12 cellular contexts compared by ENCODE assay signal in genomic region chrX:47264507-47265173, GRCh38. TPM values are rescaled to one million over a fixed set of nuclear protein-coding genes. Genes with fewer than 3 reads are reported as not detected.
DNase-seq lines count a peak whose midpoint lies in the region; ATAC-seq and TF ChIP-seq lines count a peak whose summit lies in the region.
"Had no signal": no experiment of that assay in that cellular context is flagged by ENCODE, and none has a peak within 500 bp of the region (broad histone marks: within the 10 kb centered on the region; RNA-seq: fewer than 3 reads in every experiment).

No MANE protein-coding gene starts in this region.

- intact Hi-C loops in lower leg skin (cut with DNase I; ENCODE audit: low total_unique reads): no loop called here

- H3K27me3 Mint-ChIP-seq in natural killer cell treated with Interleukin-12 subunit alpha and Interleukin-12 subunit beta and Interleukin-15 and Interleukin-18, amount 100 ng/mL, for 72 hours: peaks cover 0 to 13% of the 10 kb centered on the region in 2 donors

- H3K36me3 Mint-ChIP-seq in natural killer cell treated with Interleukin-12 subunit alpha and Interleukin-12 subunit beta and Interleukin-15 and Interleukin-18, amount 100 ng/mL, for 72 hours: no peaks in the 10 kb centered on the region

- no peak overlapping the region for H3K4me3 ChIP-seq in epithelial cell of esophagus (ENCODE audit: low read length)
- no peak overlapping the region for H3K4me3 ChIP-seq in lower leg skin (ENCODE audit: low read depth, poor library complexity, severe bottlenecking)
- H3K4me3 ChIP-seq: BLaER1, skin epidermis had no signal

- WGBS in lower leg skin, 2 donors: 68 to 74% methylated on average over 7 of the region's 7 CpGs

- no peak overlapping the region for H3K27ac Mint-ChIP-seq in natural killer cell treated with Interleukin-12 subunit alpha and Interleukin-12 subunit beta and Interleukin-15 and Interleukin-18, amount 100 ng/mL, for 72 hours

- no peak for TF ChIP-seq POLR2A in lower leg skin (IDR thresholded peaks at IDR 0.05)

- DNase-seq in stimulated activated CD4-positive, alpha-beta T cell treated with anti-CD3 and anti-CD28 coated beads, Interleukin-1b, Interleukin-23, amount 100 ng/mL, for 48 hours: peak; percentile 16
- DNase-seq in stimulated activated CD4-positive, alpha-beta T cell treated with anti-CD3 and anti-CD28 coated beads, Interleukin-4, amount 100 ng/mL, for 4 hours: no peak
- DNase-seq in RPMI7951 (ENCODE audit: low read depth) (peak; percentile 63), epithelial cell of esophagus (ENCODE audit: low read depth) (peak; percentile 61), GDM1 (lab: John Stamatoyannopoulos, UW) (no peak), NCI-H1417 treated with DMSO at 0.1 percent for 48 hours (lab: John Stamatoyannopoulos, UW) (no peak), lower leg skin (ENCODE audit: low spot score in 2 of 2) (no peak)
- no peak for DNase-seq in natural killer cell treated with Interleukin-12 subunit alpha and Interleukin-12 subunit beta and Interleukin-15 and Interleukin-18, amount 100 ng/mL, for 72 hours (ENCODE audit: low spot score)
- DNase-seq: activated naive CD4-positive, alpha-beta T cell treated with Interleukin-2 at 50 U/mL for 16 hours; effector CD4-positive, alpha-beta T cell had no signal

- TF ChIP-seq CTCF in epithelial cell of esophagus (IDR thresholded peaks at IDR 0.05; ENCODE audit: insufficient read depth, low read depth, low read length, missing control alignments) (no peak), lower leg skin (IDR thresholded peaks at IDR 0.05) (no peak)

- no peaks in the 10 kb centered on the region for H3K9me3 Mint-ChIP-seq in natural killer cell treated with Interleukin-12 subunit alpha and Interleukin-12 subunit beta and Interleukin-15 and Interleukin-18, amount 100 ng/mL, for 72 hours

- no peaks in the 10 kb centered on the region for H3K4me1 Mint-ChIP-seq in natural killer cell treated with Interleukin-12 subunit alpha and Interleukin-12 subunit beta and Interleukin-15 and Interleukin-18, amount 100 ng/mL, for 72 hours (ENCODE audit: low read depth in 2 of 2)

- no peak overlapping the region for H3K4me3 Mint-ChIP-seq in natural killer cell treated with Interleukin-12 subunit alpha and Interleukin-12 subunit beta and Interleukin-15 and Interleukin-18, amount 100 ng/mL, for 72 hours

- no peak for ATAC-seq in natural killer cell treated with Interleukin-12 subunit alpha and Interleukin-12 subunit beta and Interleukin-15 and Interleukin-18, amount 100 ng/mL, for 72 hours

RNA-seq across cellular contexts. Expression of gene USP11, which starts 31.8 kb away (rescaled TPM):
- 35.5 and 36.4 TPM in 2 replicates for total RNA-seq in RPMI7951 (2014; rRNA removed; shearing (Covaris generic))
- total RNA-seq in natural killer cell treated with Interleukin-12 subunit alpha and Interleukin-12 subunit beta and Interleukin-15 and Interleukin-18, amount 100 ng/mL, for 72 hours: 10 to 100 TPM; 45.7 to 49.2 TPM
- 10 to 100 TPM; 12.8 to 24.9 (median 18.7) TPM for total RNA-seq in lower leg skin

RNA-seq across cellular contexts. Expression of gene CDK16, which starts 46.2 kb away (rescaled TPM):
- 143 and 179 TPM in 2 replicates for total RNA-seq in RPMI7951 (2014; rRNA removed; shearing (Covaris generic))
- total RNA-seq in natural killer cell treated with Interleukin-12 subunit alpha and Interleukin-12 subunit beta and Interleukin-15 and Interleukin-18, amount 100 ng/mL, for 72 hours: 10 to 100 TPM; 62.2 to 63.7 TPM
- total RNA-seq in lower leg skin: 10 to 100 TPM; 57.7 to 98.0 (median 73.5) TPM

Comparison
In these comparisons a context has a peak if more than half of its experiments do, and no peak if none do; other contexts are left out.
1. DNase-seq: peak in stimulated activated CD4-positive, alpha-beta T cell treated with anti-CD3 and anti-CD28 coated beads, Interleukin-1b, Interleukin-23, amount 100 ng/mL, for 48 hours (single experiment), RPMI7951 (single experiment) and epithelial cell of esophagus (single experiment); none in stimulated activated CD4-positive, alpha-beta T cell treated with anti-CD3 and anti-CD28 coated beads, Interleukin-4, amount 100 ng/mL, for 4 hours (0 of 2), GDM1 (single experiment), NCI-H1417 treated with DMSO at 0.1 percent for 48 hours (single experiment), natural killer cell treated with Interleukin-12 subunit alpha and Interleukin-12 subunit beta and Interleukin-15 and Interleukin-18, amount 100 ng/mL, for 72 hours (single experiment) and lower leg skin (0 of 2).